In the genomic region with DNA sequence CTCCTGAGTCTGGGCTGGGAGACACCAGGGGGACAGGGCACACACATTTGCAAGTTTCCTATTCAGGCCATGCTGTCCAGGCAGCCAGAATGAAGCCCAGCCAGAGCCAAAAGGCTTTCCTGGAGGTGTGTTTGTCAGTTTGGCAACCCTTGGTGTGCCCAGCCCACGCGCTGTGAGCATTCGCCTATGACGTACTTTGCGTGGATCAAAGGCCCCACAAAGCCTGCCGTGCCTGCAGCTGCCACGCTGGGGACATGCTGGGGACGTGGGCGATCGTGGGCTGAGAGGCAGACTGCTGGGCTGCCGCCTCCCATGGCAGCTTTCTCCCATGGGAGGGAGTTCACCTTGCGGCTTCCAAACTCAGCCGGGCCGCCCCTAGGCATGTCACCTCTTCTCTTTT, we compare ENCODE assay signal across 18 cellular contexts. TPM values are rescaled to one million over a fixed set of nuclear protein-coding genes. Genes with fewer than 3 reads are reported as not detected.
DNase-seq lines count a peak whose midpoint lies in the region; ATAC-seq and TF ChIP-seq lines count a peak whose summit lies in the region.
"Had no signal": no experiment of that assay in that cellular context is flagged by ENCODE, and none has a peak within 500 bp of the region (broad histone marks: within the 10 kb centered on the region; RNA-seq: fewer than 3 reads in every experiment).

No MANE protein-coding gene starts in this region.

- H3K9me2 ChIP-seq in GM23338 (ENCODE audit: insufficient read depth): no peaks in the 10 kb centered on the region

- no peaks in the 10 kb centered on the region for H3K9me3 Mint-ChIP-seq in GM23338
- no peaks in the 10 kb centered on the region for H3K9me3 Mint-ChIP-seq in activated CD8-positive, alpha-beta memory T cell treated with anti-CD3 and anti-CD28 coated beads, Interleukin-2, amount 10 ng/mL, durations not matched to agents 7 days and 5 days (ENCODE audit: low read depth)
- H3K9me3 Mint-ChIP-seq: effector memory CD8-positive, alpha-beta T cell; stimulated activated naive B cell treated with anti-CD40 and anti-IgM and Interleukin-4, amounts not matched to agents 10 μg/mL and 1 μg/mL and 100 μg/mL, for 72 hours; T-helper 1 cell treated with Interleukin-12 subunit alpha and Interleukin-12 subunit beta and Interleukin-4 antibody, amounts not matched to agents 30 μg/mL and 1 μg/mL, for 36 hours had no signal

- H3K27ac Mint-ChIP-seq in GM23338: no peak overlapping the region
- no peak overlapping the region for H3K27ac Mint-ChIP-seq in activated CD8-positive, alpha-beta memory T cell treated with anti-CD3 and anti-CD28 coated beads, Interleukin-2, amount 10 ng/mL, durations not matched to agents 7 days and 5 days
- H3K27ac Mint-ChIP-seq: B cell; stimulated activated naive B cell treated with anti-CD40 and anti-IgM and Interleukin-4, amounts not matched to agents 10 μg/mL and 1 μg/mL and 100 μg/mL, for 72 hours; T-helper 1 cell treated with Interleukin-12 subunit alpha and Interleukin-12 subunit beta and Interleukin-4 antibody, amounts not matched to agents 30 μg/mL and 1 μg/mL, for 36 hours had no signal

- H3K27ac ChIP-seq in GM23338 (ENCODE audit: low read depth): no peak overlapping the region
- H3K27ac ChIP-seq in mammary epithelial cell (ENCODE audit: insufficient read depth, low read depth, low read length): no peak overlapping the region
- H3K27ac ChIP-seq: parathyroid adenoma had no signal

- no peaks in the 10 kb centered on the region for H3K79me2 ChIP-seq in GM23338 (replicated peaks; ENCODE audit: insufficient read depth)
- H3K79me2 ChIP-seq in mammary epithelial cell (ENCODE audit: insufficient read depth, low read length): no peaks in the 10 kb centered on the region
- H3K79me2 ChIP-seq: parathyroid adenoma had no signal

- no peaks in the 10 kb centered on the region for H3K36me3 Mint-ChIP-seq in GM23338 (ENCODE audit: low read depth)
- H3K36me3 Mint-ChIP-seq in activated CD8-positive, alpha-beta memory T cell treated with anti-CD3 and anti-CD28 coated beads, Interleukin-2, amount 10 ng/mL, durations not matched to agents 7 days and 5 days: peaks cover 28% of the 10 kb centered on the region
- H3K36me3 Mint-ChIP-seq: stimulated activated naive B cell treated with anti-CD40 and anti-IgM and Interleukin-4, amounts not matched to agents 10 μg/mL and 1 μg/mL and 100 μg/mL, for 72 hours had no signal

- H3K4me3 Mint-ChIP-seq in GM23338: no peak overlapping the region
- H3K4me3 Mint-ChIP-seq in activated CD8-positive, alpha-beta memory T cell treated with anti-CD3 and anti-CD28 coated beads, Interleukin-2, amount 10 ng/mL, durations not matched to agents 7 days and 5 days: no peak overlapping the region
- H3K4me3 Mint-ChIP-seq: B cell; stimulated activated naive B cell treated with anti-CD40 and anti-IgM and Interleukin-4, amounts not matched to agents 10 μg/mL and 1 μg/mL and 100 μg/mL, for 72 hours; T-helper 1 cell treated with Interleukin-12 subunit alpha and Interleukin-12 subunit beta and Interleukin-4 antibody, amounts not matched to agents 30 μg/mL and 1 μg/mL, for 36 hours had no signal

- peaks cover 9% of the 10 kb centered on the region; the same call in 1 of the 2 replicates for H3K4me1 ChIP-seq in GM23338 (ENCODE audit: insufficient read depth)
- H3K4me1 ChIP-seq in mammary epithelial cell (ENCODE audit: insufficient read depth, low read length): no peaks in the 10 kb centered on the region
- H3K4me1 ChIP-seq: parathyroid adenoma had no signal

- H3K27me3 ChIP-seq in GM23338 (ENCODE audit: insufficient read depth) (peaks cover 23% of the 10 kb centered on the region), mammary epithelial cell (ENCODE audit: insufficient read depth, low read length) (no peaks in the 10 kb centered on the region)

- H2AFZ ChIP-seq in GM23338: 0 out of 2 replicates have a peak overlapping the region, but pooled peaks have one; percentile 14
- peak overlapping the region; percentile 29 for H2AFZ ChIP-seq in mammary epithelial cell (ENCODE audit: low read depth, low read length)
- H2AFZ ChIP-seq: parathyroid adenoma had no signal

- no peak for ATAC-seq in GM23338
- ATAC-seq in activated CD8-positive, alpha-beta memory T cell treated with anti-CD3 and anti-CD28 coated beads, Interleukin-2, amount 10 ng/mL, durations not matched to agents 7 days and 5 days: no peak
- ATAC-seq: effector memory CD8-positive, alpha-beta T cell; stimulated activated naive B cell treated with anti-CD40 and anti-IgM and Interleukin-4, amounts not matched to agents 10 μg/mL and 1 μg/mL and 100 μg/mL, for 72 hours had no signal

- in situ Hi-C loops in mammary epithelial cell (cut with MboI; ENCODE audit: low sequenced_read_pairs in 2 of 2): no loop called here
- in situ Hi-C loops in KBM-7 (cut with MboI; ENCODE audit: low pct_unique_long_range_greater_than_20kb, low sequenced_read_pairs): no loop called here

- 21% methylated on average over 12 of the region's 14 CpGs for WGBS in mammary epithelial cell (ENCODE audit: low coverage, missing lambda C conversion rate)

- H3K36me3 ChIP-seq in GM23338 (ENCODE audit: insufficient read depth) (no peaks in the 10 kb centered on the region), mammary epithelial cell (ENCODE audit: insufficient read depth, low read length) (no peaks in the 10 kb centered on the region)

- BruUV-seq in mammary epithelial cell (replicated peaks; lab: Mats Ljungman, UMichigan): no TSS peak

- no peaks in the 10 kb centered on the region for H3K9me3 ChIP-seq in mammary epithelial cell (replicated peaks; ENCODE audit: insufficient read depth, low read length)

- peaks cover 23% of the 10 kb centered on the region for H3K27me3 Mint-ChIP-seq in GM23338 (ENCODE audit: insufficient read depth, low read depth, poor library complexity)
- H3K27me3 Mint-ChIP-seq in activated CD8-positive, alpha-beta memory T cell treated with anti-CD3 and anti-CD28 coated beads, Interleukin-2, amount 10 ng/mL, durations not matched to agents 7 days and 5 days: no peaks in the 10 kb centered on the region
- H3K27me3 Mint-ChIP-seq: B cell; effector memory CD8-positive, alpha-beta T cell had no signal

- H3F3A ChIP-seq in GM23338 (replicated peaks; ENCODE audit: low read depth): 0 out of 2 replicates have a peak, but pooled peaks cover 2% of the 10 kb centered on the region

- H3K4me1 Mint-ChIP-seq in GM23338: peaks cover 41% of the 10 kb centered on the region
- H3K4me1 Mint-ChIP-seq in activated CD8-positive, alpha-beta memory T cell treated with anti-CD3 and anti-CD28 coated beads, Interleukin-2, amount 10 ng/mL, durations not matched to agents 7 days and 5 days: peaks cover 31% of the 10 kb centered on the region

- no peak overlapping the region for H3K4me2 ChIP-seq in GM23338
- no peak overlapping the region for H3K4me2 ChIP-seq in mammary epithelial cell (ENCODE audit: insufficient read depth, low read depth, low read length)

- H3K9ac ChIP-seq in mammary epithelial cell (ENCODE audit: insufficient read depth, low read length): no peak overlapping the region
- H3K9ac ChIP-seq: parathyroid adenoma had no signal

- no peaks in the 10 kb centered on the region for H4K20me1 ChIP-seq in GM23338 (replicated peaks; ENCODE audit: insufficient read depth)
- H4K20me1 ChIP-seq in mammary epithelial cell (ENCODE audit: insufficient read depth, low read length): no peaks in the 10 kb centered on the region

- H3K4me3 ChIP-seq in GM23338 (no peak overlapping the region), mammary epithelial cell (replicated peaks in 1 of 3; ENCODE audit: insufficient read depth in 1 of 3, low read depth in 2 of 3, low read length in 3 of 3) (no peak overlapping the region)

- CTCF ChIA-PET in activated CD8-positive, alpha-beta memory T cell treated with anti-CD3 and anti-CD28 coated beads, Interleukin-2, amount 10 ng/mL, durations not matched to agents 7 days and 5 days (lab: Charles Lee): no interaction called here
- CTCF ChIA-PET in mammary epithelial cell (lab: Charles Lee; ENCODE audit: low non-redundant PET): no interaction called here

- TF ChIP-seq CTCF in GM23338 (conservative IDR thresholded peaks at IDR 0.05; ENCODE audit: low read depth in 2 of 2) (no peak), mammary epithelial cell (conservative IDR thresholded peaks at IDR 0.05 in 1 of 2, IDR thresholded peaks at IDR 0.05 in 1 of 2; ENCODE audit: extremely low read depth in 1 of 2, insufficient read depth in 1 of 2, low read depth in 1 of 2, low read length in 2 of 2) (no peak)

- DNase-seq in GM23338 (ENCODE audit: low spot score): no peak
- DNase-seq in activated CD8-positive, alpha-beta memory T cell treated with anti-CD3 and anti-CD28 coated beads, Interleukin-2, amount 10 ng/mL, durations not matched to agents 7 days and 5 days: peak; percentile 33
- DNase-seq in mammary epithelial cell: no peak
- peak; percentile 65 for DNase-seq in stimulated activated CD4-positive, alpha-beta T cell treated with anti-CD3 and anti-CD28 coated beads, Interleukin-15, amount 100 ng/mL, for 24 hours
- DNase-seq in Kasumi-1 (lab: John Stamatoyannopoulos, UW): no peak
- DNase-seq in NAMALWA (ENCODE audit: low spot score): no peak
- no peak for DNase-seq in AG08396 (ENCODE audit: low spot score)
- no peak for DNase-seq in KBM-7
- DNase-seq: DND-41; effector memory CD8-positive, alpha-beta T cell; IMR-90; mesendoderm; NCI-H524; stimulated activated naive B cell treated with anti-CD40 and anti-IgM and Interleukin-4, amounts not matched to agents 10 μg/mL and 1 μg/mL and 100 μg/mL, for 72 hours had no signal

- dilution Hi-C loops in mammary epithelial cell (cut with HindIII; ENCODE audit: low sequenced_read_pairs): loop anchor here (5.0 kb wide), 1 partner anchor 56 kb away; a partner anchor contains a TSS

- intact Hi-C loops in mammary epithelial cell (cut with micrococcal nuclease): no loop called here

TF ChIP-seq in GM23338, 12 proteins besides CTCF, POLR2A, EP300 and RAD21:
- TF ChIP-seq, protein P1, sequence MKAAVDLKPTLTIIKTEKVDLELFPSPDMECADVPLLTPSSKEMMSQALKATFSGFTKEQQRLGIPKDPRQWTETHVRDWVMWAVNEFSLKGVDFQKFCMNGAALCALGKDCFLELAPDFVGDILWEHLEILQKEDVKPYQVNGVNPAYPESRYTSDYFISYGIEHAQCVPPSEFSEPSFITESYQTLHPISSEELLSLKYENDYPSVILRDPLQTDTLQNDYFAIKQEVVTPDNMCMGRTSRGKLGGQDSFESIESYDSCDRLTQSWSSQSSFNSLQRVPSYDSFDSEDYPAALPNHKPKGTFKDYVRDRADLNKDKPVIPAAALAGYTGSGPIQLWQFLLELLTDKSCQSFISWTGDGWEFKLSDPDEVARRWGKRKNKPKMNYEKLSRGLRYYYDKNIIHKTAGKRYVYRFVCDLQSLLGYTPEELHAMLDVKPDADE (IDR thresholded peaks at IDR 0.05): no peak

RNA-seq across cellular contexts. Expression of a gene that starts 57.5 kb away (rescaled TPM):
- 1.4 TPM in 1 of 2 replicates, not detected in the other for total RNA-seq in GM23338 (2014; rRNA removed; shearing (Covaris generic))
- polyA plus RNA-seq in GM23338 (2016; fragmentation: Nextera tagmentation; extraction: Ambion mirVana): 1.2 and 1.6 TPM in 2 replicates
- 100 to 1,000 TPM; 190 to 197 TPM for total RNA-seq in activated CD8-positive, alpha-beta memory T cell treated with anti-CD3 and anti-CD28 coated beads, Interleukin-2, amount 10 ng/mL, durations not matched to agents 7 days and 5 days
- total RNA-seq in mammary epithelial cell: not detected
- polyA plus RNA-seq in mammary epithelial cell: 0.07 TPM
- not detected for polyA minus RNA-seq in mammary epithelial cell
- total RNA-seq: fibroblast of villous mesenchyme, IMR-90 had no signal
- polyA plus RNA-seq: IMR-90 had no signal

Comparison
In these comparisons a context has a peak if more than half of its experiments do, and no peak if none do; other contexts are left out.
1. DNase-seq: peak in activated CD8-positive, alpha-beta memory T cell treated with anti-CD3 and anti-CD28 coated beads, Interleukin-2, amount 10 ng/mL, durations not matched to agents 7 days and 5 days (single experiment) and stimulated activated CD4-positive, alpha-beta T cell treated with anti-CD3 and anti-CD28 coated beads, Interleukin-15, amount 100 ng/mL, for 24 hours (single experiment); none in GM23338 (single experiment), mammary epithelial cell (single experiment), Kasumi-1 (0 of 2), NAMALWA (single experiment), AG08396 (single experiment) and KBM-7 (single experiment).
2. RNA of a gene that starts 57.5 kb away (total RNA-seq): 190 to 197 TPM in activated CD8-positive, alpha-beta memory T cell treated with anti-CD3 and anti-CD28 coated beads, Interleukin-2, amount 10 ng/mL, durations not matched to agents 7 days and 5 days; 1.4 TPM in GM23338 and not detected in mammary epithelial cell; every median in the first group is over 10 times any median in the second.